8 cellular contexts compared by ENCODE assay signal in the genomic region with DNA sequence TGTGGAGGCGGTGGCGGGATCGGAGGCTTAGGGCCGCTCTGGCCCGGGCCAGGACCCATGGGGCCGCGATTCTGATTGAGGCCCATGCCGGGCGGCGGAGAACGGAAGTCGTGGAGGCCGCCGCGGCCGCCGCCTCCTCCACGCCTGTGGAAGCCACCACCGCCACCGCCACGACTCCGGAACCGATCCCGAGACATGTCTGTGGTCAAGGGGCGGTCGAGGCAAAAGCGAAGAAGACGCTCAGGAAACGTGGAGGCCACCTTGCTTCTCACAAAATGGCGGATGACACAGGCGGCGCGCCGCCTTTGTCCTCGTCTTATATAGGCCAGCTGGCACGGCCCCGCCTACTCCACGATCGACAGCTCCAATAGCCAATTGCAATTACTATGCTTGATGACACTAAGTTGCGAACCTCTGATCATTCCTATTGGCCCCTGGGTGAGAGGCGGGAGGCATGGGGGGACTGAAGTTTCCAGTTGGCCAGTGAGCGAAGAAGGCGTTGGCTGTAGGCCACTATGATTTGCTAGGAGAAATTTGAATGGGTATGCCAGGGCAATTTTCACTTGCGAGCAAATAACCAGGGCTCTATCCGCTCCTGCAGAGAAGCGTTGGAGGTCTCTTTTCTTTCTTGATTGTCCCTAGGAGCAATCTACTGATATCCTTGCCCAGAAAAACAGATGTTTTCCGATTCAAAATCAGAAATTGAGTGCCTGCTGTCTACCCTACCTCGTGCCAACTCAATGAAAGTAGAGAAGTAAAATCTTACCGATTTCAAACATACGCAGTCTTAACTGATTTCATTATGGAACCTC. TPM values are rescaled to one million over a fixed set of nuclear protein-coding genes. Genes with fewer than 3 reads are reported as not detected.
A peak's percentile ranks its signal among the peaks of the same experiment; 100 is the strongest.
DNase-seq lines count a peak whose midpoint lies in the region; ATAC-seq, FAIRE-seq and TF ChIP-seq lines count a peak whose summit lies in the region.

A gene with protein sequence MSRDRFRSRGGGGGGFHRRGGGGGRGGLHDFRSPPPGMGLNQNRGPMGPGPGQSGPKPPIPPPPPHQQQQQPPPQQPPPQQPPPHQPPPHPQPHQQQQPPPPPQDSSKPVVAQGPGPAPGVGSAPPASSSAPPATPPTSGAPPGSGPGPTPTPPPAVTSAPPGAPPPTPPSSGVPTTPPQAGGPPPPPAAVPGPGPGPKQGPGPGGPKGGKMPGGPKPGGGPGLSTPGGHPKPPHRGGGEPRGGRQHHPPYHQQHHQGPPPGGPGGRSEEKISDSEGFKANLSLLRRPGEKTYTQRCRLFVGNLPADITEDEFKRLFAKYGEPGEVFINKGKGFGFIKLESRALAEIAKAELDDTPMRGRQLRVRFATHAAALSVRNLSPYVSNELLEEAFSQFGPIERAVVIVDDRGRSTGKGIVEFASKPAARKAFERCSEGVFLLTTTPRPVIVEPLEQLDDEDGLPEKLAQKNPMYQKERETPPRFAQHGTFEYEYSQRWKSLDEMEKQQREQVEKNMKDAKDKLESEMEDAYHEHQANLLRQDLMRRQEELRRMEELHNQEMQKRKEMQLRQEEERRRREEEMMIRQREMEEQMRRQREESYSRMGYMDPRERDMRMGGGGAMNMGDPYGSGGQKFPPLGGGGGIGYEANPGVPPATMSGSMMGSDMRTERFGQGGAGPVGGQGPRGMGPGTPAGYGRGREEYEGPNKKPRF (minus strand): TSS at position 293 of the 812 bp plus-strand sequence. CDS start 96 bp downstream, at position 197.

- no peaks in the 10 kb centered on the region for H3K9me3 ChIP-seq in KOPT-K1 (ENCODE audit: insufficient read depth, low read length, poor library complexity, severe bottlenecking)
- no peaks in the 10 kb centered on the region for H3K9me3 ChIP-seq in esophagus muscularis mucosa
- H3K9me3 ChIP-seq in muscle layer of duodenum (ENCODE audit: control insufficient read depth in 1 of 2, low read length in 2 of 2) = no peaks in the 10 kb centered on the region

- WGBS in esophagus muscularis mucosa = 1% methylated on average over 13 of the region's 50 CpGs

- H3K9me3 Mint-ChIP-seq in activated T-cell treated with anti-CD3 and anti-CD28 coated beads, Interleukin-2, amount 50 U/mL, for 72 hours = no peaks in the 10 kb centered on the region

- H3K4me3 Mint-ChIP-seq in activated T-cell treated with anti-CD3 and anti-CD28 coated beads, Interleukin-2, amount 50 U/mL, for 72 hours = peak within 1 kb of the TSS; percentile 95 to 100

- peaks cover 29 to 39% of the 10 kb centered on the region in 2 donors for H3K36me3 Mint-ChIP-seq in activated T-cell treated with anti-CD3 and anti-CD28 coated beads, Interleukin-2, amount 50 U/mL, for 72 hours (ENCODE audit: insufficient read depth in 2 of 2)

- peak; percentile 93 for TF ChIP-seq POLR2A in esophagus muscularis mucosa (IDR thresholded peaks at IDR 0.05; ENCODE audit: low read depth)

- peak; percentile 94 for FAIRE-seq in RCC 7860 (lab: Jason Lieb, UNC)

- intact Hi-C loops in esophagus muscularis mucosa (cut with DNase I) = loop anchor here (5.0 to 10.0 kb wide), 3 partner anchors 161 to 364 kb away; a partner anchor contains a TSS

- ATAC-seq in GM21786 (IDR thresholded peaks at IDR 0.05; ENCODE audit: unreplicated experiment) = peak; percentile 94
- peak; percentile 90 to 91 for ATAC-seq in activated T-cell treated with anti-CD3 and anti-CD28 coated beads, Interleukin-2, amount 50 U/mL, for 72 hours (replicated peaks in 1 of 2)

- DNase-seq in DMS79 treated with DMSO at 0.1 percent for 48 hours (lab: John Stamatoyannopoulos, UW) (peak; percentile 100), RCC 7860 (ENCODE audit: low spot score) (peak; percentile 99), esophagus muscularis mucosa (ENCODE audit: extremely low spot score) (peak; percentile 100)
- peak; percentile 95 to 97 for DNase-seq in activated T-cell treated with anti-CD3 and anti-CD28 coated beads, Interleukin-2, amount 50 U/mL, for 72 hours
- peak; percentile 90 to 97 for DNase-seq in stimulated activated CD8-positive, alpha-beta memory T cell treated with anti-CD3 and anti-CD28 coated beads, Interleukin-7, amount 100 ng/mL, for 4 hours (ENCODE audit: low read depth in 2 of 2)

- peaks cover 52% of the 10 kb centered on the region for H3K4me1 Mint-ChIP-seq in activated T-cell treated with anti-CD3 and anti-CD28 coated beads, Interleukin-2, amount 50 U/mL, for 72 hours (ENCODE audit: low read depth)

- H3K4me1 ChIP-seq in esophagus muscularis mucosa (peaks cover 33 to 42% (median 39%) of the 10 kb centered on the region in 4 donors), muscle layer of duodenum (ENCODE audit: control insufficient read depth in 1 of 2, insufficient read depth in 2 of 2, low read length in 2 of 2) (peaks cover 15 to 29% of the 10 kb centered on the region in 2 donors)

- H3K36me3 ChIP-seq in KOPT-K1 (ENCODE audit: insufficient read depth, low read length) (peaks cover 43% of the 10 kb centered on the region), esophagus muscularis mucosa (peaks cover 27 to 36% (median 28%) of the 10 kb centered on the region in 4 donors), muscle layer of duodenum (ENCODE audit: control insufficient read depth in 1 of 2, insufficient read depth in 2 of 2, low read length in 2 of 2) (peaks cover 33 to 34% of the 10 kb centered on the region in 2 donors)

- peak within 1 kb of the TSS; percentile 99 for H3K27ac ChIP-seq in KOPT-K1 (ENCODE audit: low read depth, low read length, poor library complexity, severe bottlenecking)
- peak within 1 kb of the TSS; percentile 97 to 100 (median 100) for H3K27ac ChIP-seq in esophagus muscularis mucosa (replicated peaks in 1 of 4)
- H3K27ac ChIP-seq in muscle layer of duodenum (ENCODE audit: low read length) = peak within 1 kb of the TSS; percentile 92

- no peak for TF ChIP-seq CTCF in esophagus muscularis mucosa (IDR thresholded peaks at IDR 0.05)

- no peaks in the 10 kb centered on the region for H3K27me3 Mint-ChIP-seq in activated T-cell treated with anti-CD3 and anti-CD28 coated beads, Interleukin-2, amount 50 U/mL, for 72 hours (ENCODE audit: low read depth)

- TF ChIP-seq EP300 in esophagus muscularis mucosa (IDR thresholded peaks at IDR 0.05) = no peak

- H3K27me3 ChIP-seq in esophagus muscularis mucosa = no peaks in the 10 kb centered on the region
- no peaks in the 10 kb centered on the region for H3K27me3 ChIP-seq in muscle layer of duodenum (ENCODE audit: low read depth, low read length)

- peak within 1 kb of the TSS; percentile 90 for H3K27ac Mint-ChIP-seq in activated T-cell treated with anti-CD3 and anti-CD28 coated beads, Interleukin-2, amount 50 U/mL, for 72 hours

- H3K4me3 ChIP-seq in esophagus muscularis mucosa = peak within 1 kb of the TSS; percentile 98 to 100 (median 99)
- peak within 1 kb of the TSS; percentile 95 to 99 for H3K4me3 ChIP-seq in muscle layer of duodenum (ENCODE audit: low read depth in 1 of 2, low read length in 2 of 2)

RNA-seq across cellular contexts. Expression of the gene that starts here (rescaled TPM):
- 100 to 1,000 TPM; 288 to 297 TPM for total RNA-seq in activated T-cell treated with anti-CD3 and anti-CD28 coated beads, Interleukin-2, amount 50 U/mL, for 72 hours
- total RNA-seq in esophagus muscularis mucosa = 100 to 1,000 TPM in 2 of 4 donors, 10 to 100 TPM in 2; 81.1 to 160 (median 127) TPM

Comparison
In these comparisons a context has a peak if more than half of its experiments do, and no peak if none do; other contexts are left out.
1. Peak in every context shown above with its lines: DNase-seq, ATAC-seq, H3K4me3 ChIP-seq and H3K27ac ChIP-seq.